Comparison of ENCODE assay signal across 8 cellular contexts in genomic region chr1:212607206-212607923, GRCh38. TPM values are rescaled to one million over a fixed set of nuclear protein-coding genes. Genes with fewer than 3 reads are reported as not detected.
DNase-seq lines count a peak whose midpoint lies in the region; ATAC-seq and TF ChIP-seq lines count a peak whose summit lies in the region.

No MANE protein-coding gene starts in this region.

- H3K4me3 ChIP-seq in NB4 (ENCODE audit: low read depth, low read length): peak overlapping the region; percentile 56
- H3K4me3 ChIP-seq in ascending aorta: peak overlapping the region; percentile 64 to 78

- H3K4me1 ChIP-seq in ascending aorta: peaks cover 0 to 25% of the 10 kb centered on the region in 2 donors

- peak overlapping the region; percentile 90 for H3K27ac Mint-ChIP-seq in stimulated activated memory B cell treated with anti-CD40 and anti-IgM and Interleukin-4, amounts not matched to agents 10 μg/mL and 1 μg/mL and 100 μg/mL, for 72 hours

- H3K36me3 Mint-ChIP-seq in stimulated activated memory B cell treated with anti-CD40 and anti-IgM and Interleukin-4, amounts not matched to agents 10 μg/mL and 1 μg/mL and 100 μg/mL, for 72 hours: no peaks in the 10 kb centered on the region

- TF ChIP-seq CTCF in NB4 (IDR thresholded peaks at IDR 0.05; ENCODE audit: low read depth, low read length): no peak
- TF ChIP-seq CTCF in ascending aorta (IDR thresholded peaks at IDR 0.05): no peak

- no peak for ATAC-seq in stimulated activated memory B cell treated with anti-CD40 and anti-IgM and Interleukin-4, amounts not matched to agents 10 μg/mL and 1 μg/mL and 100 μg/mL, for 72 hours

- H3K27ac ChIP-seq in ascending aorta: peak overlapping the region; percentile 85 to 88

- intact Hi-C loops in ascending aorta (cut with DNase I): no loop called here

- TF ChIP-seq POLR2A in NB4 (IDR thresholded peaks at IDR 0.05; ENCODE audit: extremely low read depth, insufficient read length): no peak

- DNase-seq in NCI-H1092 treated with DMSO at 0.1 percent for 48 hours (lab: John Stamatoyannopoulos, UW) (peak; percentile 39), NCI-H1092 (lab: John Stamatoyannopoulos, UW) (no peak), NB4 (ENCODE audit: low read depth) (peak; percentile 14), ascending aorta (ENCODE audit: low spot score in 2 of 2) (peak in 1 of 2 donors; percentile 81), iris pigment epithelial cell (ENCODE audit: low read depth) (peak; percentile 22), G401 (ENCODE audit: low spot score) (no peak), cerebellar cortex (ENCODE audit: low spot score) (no peak)

- in situ Hi-C loops in G401 (cut with HindIII; ENCODE audit: low sequenced_read_pairs): no loop called here

- H3K36me3 ChIP-seq in ascending aorta: no peaks in the 10 kb centered on the region

- no peaks in the 10 kb centered on the region for H3K9me3 ChIP-seq in ascending aorta

- H3K27me3 ChIP-seq in ascending aorta: no peaks in the 10 kb centered on the region

- peaks cover 72% of the 10 kb centered on the region for H3K27me3 Mint-ChIP-seq in stimulated activated memory B cell treated with anti-CD40 and anti-IgM and Interleukin-4, amounts not matched to agents 10 μg/mL and 1 μg/mL and 100 μg/mL, for 72 hours

- H3K4me3 Mint-ChIP-seq in stimulated activated memory B cell treated with anti-CD40 and anti-IgM and Interleukin-4, amounts not matched to agents 10 μg/mL and 1 μg/mL and 100 μg/mL, for 72 hours: peak overlapping the region; percentile 87

- H3K4me1 Mint-ChIP-seq in stimulated activated memory B cell treated with anti-CD40 and anti-IgM and Interleukin-4, amounts not matched to agents 10 μg/mL and 1 μg/mL and 100 μg/mL, for 72 hours: peaks cover 32% of the 10 kb centered on the region

- H3K9me3 Mint-ChIP-seq in stimulated activated memory B cell treated with anti-CD40 and anti-IgM and Interleukin-4, amounts not matched to agents 10 μg/mL and 1 μg/mL and 100 μg/mL, for 72 hours: no peaks in the 10 kb centered on the region

RNA-seq across cellular contexts. Expression of gene ATF3, which starts 1.2 kb away (rescaled TPM):
- total RNA-seq in ascending aorta: 79.1 TPM
- 51.7 and 59.9 TPM in 2 replicates for total RNA-seq in G401 (2014; rRNA removed; shearing (Covaris generic))

Comparison
In these comparisons a context has a peak if more than half of its experiments do, and no peak if none do; other contexts are left out.
1. DNase-seq: peak in NCI-H1092 treated with DMSO at 0.1 percent for 48 hours (single experiment), NB4 (single experiment) and iris pigment epithelial cell (single experiment); none in NCI-H1092 (single experiment), G401 (single experiment) and cerebellar cortex (single experiment).